Comparison of ENCODE assay signal across 8 cellular contexts in genomic region chr16:77788196-77789084, GRCh38. TPM values are rescaled to one million over a fixed set of nuclear protein-coding genes. Genes with fewer than 3 reads are reported as not detected.
DNase-seq lines count a peak whose midpoint lies in the region; ATAC-seq and TF ChIP-seq lines count a peak whose summit lies in the region.

Gene VAT1L (plus strand): TSS chr16:77788564. CDS start chr16:77788683, 119 bp downstream.

- H3K4me2 ChIP-seq in HCT116 (ENCODE audit: low read length): no peak within 1 kb of the TSS

- peaks cover 5 to 19% (median 12%) of the 10 kb centered on the region in 4 donors for H3K4me1 Mint-ChIP-seq in naive thymus-derived CD8-positive, alpha-beta T cell

- RAD21 ChIA-PET in HCT116 (lab: Charles Lee; ENCODE audit: low non-redundant PET in 1 of 2, low total read pairs in 2 of 2, uncharacterized antibody in 2 of 2, unreplicated experiment in 2 of 2): no interaction called here

- no peaks in the 10 kb centered on the region for H3K9me3 ChIP-seq in HCT116 (ENCODE audit: control insufficient read depth in 1 of 2, insufficient read depth in 1 of 2, low read depth in 1 of 2, low read length in 2 of 2)

- peaks cover 53% of the 10 kb centered on the region for H3K27me3 ChIP-seq in HCT116 (ENCODE audit: insufficient read depth, low read length)

- H3K9ac ChIP-seq in HCT116 (ENCODE audit: low read length): no peak within 1 kb of the TSS

- no peak within 1 kb of the TSS for H3K27ac Mint-ChIP-seq in naive thymus-derived CD8-positive, alpha-beta T cell

- H2AFZ ChIP-seq in HCT116 (ENCODE audit: low read depth, low read length, poor library complexity, severe bottlenecking): no peak within 1 kb of the TSS

- BruUV-seq in HCT116 (replicated peaks; lab: Mats Ljungman, UMichigan): no TSS peak

- no peak within 1 kb of the TSS for H3K27ac ChIP-seq in HCT116 (ENCODE audit: low read depth, low read length)

- H3K36me3 ChIP-seq in HCT116 (ENCODE audit: control insufficient read depth in 1 of 2, insufficient read depth in 2 of 2, low read length in 2 of 2): no peaks in the 10 kb centered on the region

- ATAC-seq in HCT116 (0 out of 2 replicates have a peak, but pooled peaks have one; percentile 46), HG03025 (IDR thresholded peaks at IDR 0.05; ENCODE audit: low FRiP score, unreplicated experiment) (no peak), GM19395 (IDR thresholded peaks at IDR 0.05; ENCODE audit: unreplicated experiment) (no peak)
- no peak for ATAC-seq in naive thymus-derived CD8-positive, alpha-beta T cell

- no peaks in the 10 kb centered on the region for H4K20me1 ChIP-seq in HCT116 (ENCODE audit: insufficient read depth)

- H3K79me2 ChIP-seq in HCT116 (ENCODE audit: insufficient read depth, low read length): no peaks in the 10 kb centered on the region

- POLR2A ChIA-PET in HCT116 (lab: Charles Lee): no interaction called here
- POLR2A ChIA-PET in naive thymus-derived CD8-positive, alpha-beta T cell (lab: Charles Lee): no interaction called here

- no peaks in the 10 kb centered on the region for H3K9me2 ChIP-seq in HCT116 (ENCODE audit: insufficient read depth)

- TF ChIP-seq RAD21 in HCT116 (IDR thresholded peaks at IDR 0.05; ENCODE audit: low read depth): no peak

- H3K36me3 Mint-ChIP-seq in naive thymus-derived CD8-positive, alpha-beta T cell: no peaks in the 10 kb centered on the region

- DNase-seq in Caki2 (ENCODE audit: low read depth) (peak; percentile 56), HCT116 (ENCODE audit: low read depth, low spot score) (no peak), fibroblast of the aortic adventitia (ENCODE audit: low read depth) (peak; percentile 68), GF-D8 (lab: John Stamatoyannopoulos, UW) (no peak)
- peak; percentile 14 to 15 for DNase-seq in activated CD4-positive, alpha-beta T cell treated with anti-CD3 and anti-CD28 coated beads, Interleukin-2, amount 50 U/mL, for 48 hours
- no peak for DNase-seq in naive thymus-derived CD8-positive, alpha-beta T cell

- TF ChIP-seq CTCF in HCT116 (IDR thresholded peaks at IDR 0.05 in 2 of 3, conservative IDR thresholded peaks at IDR 0.05 in 1 of 3; ENCODE audit: borderline replicate concordance in 1 of 3, insufficient read depth in 1 of 3, low read depth in 2 of 3, low read length in 2 of 3): no peak
- TF ChIP-seq CTCF in fibroblast of the aortic adventitia (IDR thresholded peaks at IDR 0.05; ENCODE audit: insufficient read depth, low read length): no peak

- H3K4me3 ChIP-seq in HCT116 (replicated peaks in 1 of 2; ENCODE audit: low read depth in 1 of 2, low read length in 2 of 2) (no peak within 1 kb of the TSS), fibroblast of the aortic adventitia (ENCODE audit: low read depth, low read length) (peak within 1 kb of the TSS; percentile 90)

- TF ChIP-seq POLR2A in HCT116 (IDR thresholded peaks at IDR 0.05; ENCODE audit: borderline replicate concordance, extremely low read depth, insufficient read depth, insufficient read length): no peak

- intact Hi-C loops in HCT116 (cut with micrococcal nuclease): no loop called here

- peaks cover 49 to 66% (median 50%) of the 10 kb centered on the region in 5 donors for H3K27me3 Mint-ChIP-seq in naive thymus-derived CD8-positive, alpha-beta T cell

- in situ Hi-C loops in Caki2 (cut with HindIII; ENCODE audit: low pct_unique_long_range_greater_than_20kb, low sequenced_read_pairs): no loop called here

- peaks cover 0 to 2% (median 0%) of the 10 kb centered on the region in 9 donors for H3K9me3 Mint-ChIP-seq in naive thymus-derived CD8-positive, alpha-beta T cell

- H3K4me3 Mint-ChIP-seq in naive thymus-derived CD8-positive, alpha-beta T cell: peak within 1 kb of the TSS; percentile 32 to 78 (median 65)

- CTCF ChIA-PET in HCT116 (lab: Charles Lee): no interaction called here

- no peaks in the 10 kb centered on the region for H3K4me1 ChIP-seq in HCT116 (ENCODE audit: control insufficient read depth in 1 of 2, insufficient read depth in 2 of 2, low read length in 2 of 2)

TF ChIP-seq in HCT116, 20 proteins besides CTCF, POLR2A, EP300 and RAD21:
- no peak for TF ChIP-seq JUND (IDR thresholded peaks at IDR 0.05)
- no peak for TF ChIP-seq EZH2phosphoT487 (IDR thresholded peaks at IDR 0.05; ENCODE audit: borderline replicate concordance)
- TF ChIP-seq YY1 (IDR thresholded peaks at IDR 0.05; ENCODE audit: extremely low read depth, insufficient replicate concordance, low read depth, low read length): no peak
- TF ChIP-seq CBX3 (IDR thresholded peaks at IDR 0.05; ENCODE audit: low read depth): no peak
- TF ChIP-seq FOSL1 (IDR thresholded peaks at IDR 0.05; ENCODE audit: low read depth): no peak
- TF ChIP-seq ZNF274 (IDR thresholded peaks at IDR 0.05; ENCODE audit: low read depth, low read length): no peak
- no peak for TF ChIP-seq MAX (IDR thresholded peaks at IDR 0.05)
- no peak for TF ChIP-seq ZFX (IDR thresholded peaks at IDR 0.05)
- TF ChIP-seq POLR2AphosphoS5 (IDR thresholded peaks at IDR 0.05; ENCODE audit: low read depth, low read length): no peak
- TF ChIP-seq ATF3 (IDR thresholded peaks at IDR 0.05): no peak
- no peak for TF ChIP-seq CEBPB (IDR thresholded peaks at IDR 0.05; ENCODE audit: low read depth)
- no peak for TF ChIP-seq EZH2 (IDR thresholded peaks at IDR 0.05)
- no peak for TF ChIP-seq EGR1 (IDR thresholded peaks at IDR 0.05; ENCODE audit: low read depth)
- no peak for TF ChIP-seq REST (IDR thresholded peaks at IDR 0.05; ENCODE audit: low read depth)
- TF ChIP-seq SIN3A (IDR thresholded peaks at IDR 0.05; ENCODE audit: low read depth): no peak
- no peak for TF ChIP-seq SP1 (IDR thresholded peaks at IDR 0.05; ENCODE audit: low read depth)
- no peak for TF ChIP-seq ELF1 (IDR thresholded peaks at IDR 0.05; ENCODE audit: borderline replicate concordance, low read depth)
- no peak for TF ChIP-seq TCF7L2 (IDR thresholded peaks at IDR 0.05; ENCODE audit: borderline replicate concordance, extremely low read depth, insufficient read depth, insufficient read length)
- TF ChIP-seq SRF (IDR thresholded peaks at IDR 0.05; ENCODE audit: low read depth): no peak
- TF ChIP-seq ZBTB33 (IDR thresholded peaks at IDR 0.05; ENCODE audit: extremely low read depth, insufficient replicate concordance, low read length): no peak

RNA-seq across cellular contexts. Expression of gene VAT1L, which starts in this region (rescaled TPM):
- total RNA-seq in Caki2 (2014; rRNA removed; shearing (Covaris generic); ENCODE audit: low replicate concordance): not detected in 2 replicates
- total RNA-seq in HCT116 (2021; ENCODE audit: unreplicated experiment) (0.10 TPM), fibroblast of the aortic adventitia (ENCODE audit: low replicate concordance) (4.6 and 12.2 TPM in 2 replicates)
- polyA plus RNA-seq in HCT116 (2012): 0.02 TPM in 1 of 2 replicates, not detected in the other
- total RNA-seq in naive thymus-derived CD8-positive, alpha-beta T cell: not detected
- not detected for polyA plus RNA-seq in naive thymus-derived CD8-positive, alpha-beta T cell

Comparison
In these comparisons a context has a peak if more than half of its experiments do, and no peak if none do; other contexts are left out.
1. Peak in DNase-seq in Caki2; RNA of the gene not detected or under 1 TPM.
2. Peak in ATAC-seq in HCT116; RNA of the gene not detected or under 1 TPM.
3. DNase-seq: peak in activated CD4-positive, alpha-beta T cell treated with anti-CD3 and anti-CD28 coated beads, Interleukin-2, amount 50 U/mL, for 48 hours (2 of 2) and fibroblast of the aortic adventitia (single experiment); none in HCT116 (single experiment), naive thymus-derived CD8-positive, alpha-beta T cell (0 of 10) and GF-D8 (single experiment).